ENCODE assay signal across 10 cellular contexts in genomic region chr1:12511516-12512468, GRCh38.
DNase-seq lines count a peak whose midpoint lies in the region; ATAC-seq and TF ChIP-seq lines count a peak whose summit lies in the region.
"Had no signal": no experiment of that assay in that cellular context is flagged by ENCODE, and none has a peak within 500 bp of the region (broad histone marks: within the 10 kb centered on the region; RNA-seq: fewer than 3 reads in every experiment).

No MANE protein-coding gene starts in this region.

- no peaks in the 10 kb centered on the region for H3K27me3 ChIP-seq in stomach smooth muscle (ENCODE audit: control insufficient read depth in 1 of 2, insufficient read depth in 2 of 2, low read length in 2 of 2)
- H3K27me3 ChIP-seq in MG63: no peaks in the 10 kb centered on the region

- peak overlapping the region; percentile 45 for H3K27ac ChIP-seq in adipose tissue (ENCODE audit: low read depth, low read length)
- peak overlapping the region; percentile 41 for H3K27ac ChIP-seq in stomach smooth muscle (ENCODE audit: low read length)
- H3K27ac ChIP-seq: epithelial cell of prostate had no signal

- H3K4me3 Mint-ChIP-seq in T-helper 2 cell treated with Interferon-gamma antibody and Interleukin-4, amounts not matched to agents 5 μg/mL and 100 μg/mL, for 36 hours: peak overlapping the region; percentile 91
- H3K4me3 Mint-ChIP-seq in chondrocyte (ENCODE audit: unreplicated experiment): no peak overlapping the region

- no peak for DNase-seq in T-helper 2 cell treated with Interferon-gamma antibody and Interleukin-4, amounts not matched to agents 5 μg/mL and 100 μg/mL, for 36 hours (ENCODE audit: low spot score)
- DNase-seq in T-helper 2 cell (no peak), iris pigment epithelial cell (ENCODE audit: low read depth) (peak; percentile 87), chondrocyte (ENCODE audit: low spot score) (no peak), MG63 (no peak)
- DNase-seq: NCI-H1417 treated with DMSO at 0.1 percent for 48 hours had no signal

- H3K9me3 Mint-ChIP-seq in T-helper 2 cell treated with Interferon-gamma antibody and Interleukin-4, amounts not matched to agents 5 μg/mL and 100 μg/mL, for 36 hours: no peaks in the 10 kb centered on the region
- H3K9me3 Mint-ChIP-seq in chondrocyte (ENCODE audit: low read depth): no peaks in the 10 kb centered on the region

- peaks cover 42% of the 10 kb centered on the region for H3K36me3 Mint-ChIP-seq in T-helper 2 cell treated with Interferon-gamma antibody and Interleukin-4, amounts not matched to agents 5 μg/mL and 100 μg/mL, for 36 hours (ENCODE audit: low read depth)
- H3K36me3 Mint-ChIP-seq in chondrocyte (ENCODE audit: low read depth): peaks cover 16% of the 10 kb centered on the region

- peaks cover 27% of the 10 kb centered on the region for H3K4me1 ChIP-seq in stomach smooth muscle (ENCODE audit: control insufficient read depth, insufficient read depth, low read length)

- peaks cover 42% of the 10 kb centered on the region for H3K4me1 Mint-ChIP-seq in T-helper 2 cell treated with Interferon-gamma antibody and Interleukin-4, amounts not matched to agents 5 μg/mL and 100 μg/mL, for 36 hours (ENCODE audit: low read depth)
- H3K4me1 Mint-ChIP-seq in chondrocyte (ENCODE audit: low read depth): peaks cover 8% of the 10 kb centered on the region

- H3K9ac ChIP-seq in stomach smooth muscle (ENCODE audit: low read length in 2 of 2): no peak overlapping the region

- H3K4me3 ChIP-seq in stomach smooth muscle (ENCODE audit: low read length in 2 of 2): no peak overlapping the region
- no peak overlapping the region for H3K4me3 ChIP-seq in MG63

- peak overlapping the region; percentile 99 for H3K27ac Mint-ChIP-seq in T-helper 2 cell treated with Interferon-gamma antibody and Interleukin-4, amounts not matched to agents 5 μg/mL and 100 μg/mL, for 36 hours
- no peak overlapping the region for H3K27ac Mint-ChIP-seq in chondrocyte (ENCODE audit: unreplicated experiment)

- TF ChIP-seq CTCF in chondrocyte (IDR thresholded peaks at IDR 0.05): no peak

- H3K9me3 ChIP-seq in stomach smooth muscle (ENCODE audit: control insufficient read depth in 2 of 2, low read length in 2 of 2) (no peaks in the 10 kb centered on the region), MG63 (no peaks in the 10 kb centered on the region)

- no peak for ATAC-seq in GM18867 (IDR thresholded peaks at IDR 0.05; ENCODE audit: unreplicated experiment)

- no peaks in the 10 kb centered on the region for H3K27me3 Mint-ChIP-seq in T-helper 2 cell treated with Interferon-gamma antibody and Interleukin-4, amounts not matched to agents 5 μg/mL and 100 μg/mL, for 36 hours (ENCODE audit: low read depth)
- no peaks in the 10 kb centered on the region for H3K27me3 Mint-ChIP-seq in chondrocyte (ENCODE audit: low read depth)

- 87 to 94% (median 89%) methylated on average over 13 of the region's 13 CpGs for WGBS in adipose tissue, 3 donors

- H3K36me3 ChIP-seq in stomach smooth muscle (ENCODE audit: control insufficient read depth in 2 of 2, insufficient read depth in 2 of 2, low read length in 2 of 2) (peaks cover 8 to 11% of the 10 kb centered on the region in 2 donors), MG63 (peaks cover 17% of the 10 kb centered on the region)
